ENCODE assay signal across 21 cellular contexts in genomic region chr18:42255908-42256765, GRCh38.
"Had no signal": no experiment of that assay in that cellular context is flagged by ENCODE, and none has a peak within 500 bp of the region (broad histone marks: within the 10 kb centered on the region; RNA-seq: fewer than 3 reads in every experiment).

No MANE protein-coding gene starts in this region.

- H3K27me3 ChIP-seq: hepatocyte, sigmoid colon had no signal

- DNase-seq: activated CD4-positive, alpha-beta T cell treated with anti-CD3 and anti-CD28 coated beads, Interleukin-2, amount 10 ng/mL, durations not matched to agents 7 days and 5 days; activated CD4-positive, CD25-positive, alpha-beta regulatory T cell; activated CD8-positive, alpha-beta memory T cell treated with anti-CD3 and anti-CD28 coated beads, Interleukin-2, amount 10 ng/mL, durations not matched to agents 7 days and 5 days; activated CD8-positive, alpha-beta T cell treated with anti-CD3 and anti-CD28 coated beads for 36 hours; activated effector memory CD4-positive, alpha-beta T cell treated with anti-CD3 and anti-CD28 coated beads, Interleukin-2, amount 50 U/mL, for 16 hours; activated naive CD4-positive, alpha-beta T cell treated with anti-CD3 and anti-CD28 coated beads, Interleukin-2, amount 10 ng/mL, durations not matched to agents 7 days and 5 days; activated T-cell treated with anti-CD3 and anti-CD28 coated beads for 4 hours; erythroblast; glutamatergic neuron; immature natural killer cell; naive thymus-derived CD8-positive, alpha-beta T cell; retina; sigmoid colon; stimulated activated CD4-positive, alpha-beta T cell treated with anti-CD3 and anti-CD28 coated beads, Interleukin-4, amount 100 ng/mL, for 1 hour; stimulated activated naive CD8-positive, alpha-beta T cell treated with anti-CD3 and anti-CD28 coated beads, Interleukin-15, Interleukin-2, amounts not matched to agents 100 U/mL and 50 U/mL, for 24 hours; T-helper 17 cell had no signal

- H3K4me3 ChIP-seq: hepatocyte, lung, sigmoid colon had no signal

- H3K4me1 ChIP-seq: sigmoid colon had no signal

- ATAC-seq: activated CD8-positive, alpha-beta memory T cell treated with anti-CD3 and anti-CD28 coated beads, Interleukin-2, amount 10 ng/mL, durations not matched to agents 7 days and 5 days; activated CD8-positive, alpha-beta T cell treated with anti-CD3 and anti-CD28 coated beads for 36 hours; left lobe of liver; naive thymus-derived CD8-positive, alpha-beta T cell; stimulated activated naive CD8-positive, alpha-beta T cell treated with anti-CD3 and anti-CD28 coated beads, Interleukin-15, Interleukin-2, amounts not matched to agents 100 U/mL and 50 U/mL, for 24 hours; T-helper 17 cell had no signal

- H3K4me1 Mint-ChIP-seq: activated CD4-positive, alpha-beta T cell treated with anti-CD3 and anti-CD28 coated beads, Interleukin-2, amount 10 ng/mL, durations not matched to agents 7 days and 5 days; activated CD8-positive, alpha-beta memory T cell treated with anti-CD3 and anti-CD28 coated beads, Interleukin-2, amount 10 ng/mL, durations not matched to agents 7 days and 5 days; activated naive CD4-positive, alpha-beta T cell treated with anti-CD3 and anti-CD28 coated beads, Interleukin-2, amount 10 ng/mL, durations not matched to agents 7 days and 5 days; immature natural killer cell; naive thymus-derived CD8-positive, alpha-beta T cell; T-helper 17 cell had no signal

- H3K4me2 ChIP-seq: hepatocyte had no signal

- H3K27me3 Mint-ChIP-seq: activated CD4-positive, alpha-beta T cell treated with anti-CD3 and anti-CD28 coated beads, Interleukin-2, amount 10 ng/mL, durations not matched to agents 7 days and 5 days; activated CD8-positive, alpha-beta memory T cell treated with anti-CD3 and anti-CD28 coated beads, Interleukin-2, amount 10 ng/mL, durations not matched to agents 7 days and 5 days; activated CD8-positive, alpha-beta T cell treated with anti-CD3 and anti-CD28 coated beads for 36 hours; activated naive CD4-positive, alpha-beta T cell treated with anti-CD3 and anti-CD28 coated beads, Interleukin-2, amount 10 ng/mL, durations not matched to agents 7 days and 5 days; progenitor cell of endocrine pancreas; T-helper 17 cell had no signal

- H3K36me3 ChIP-seq: sigmoid colon had no signal

- H3K27ac Mint-ChIP-seq: activated CD4-positive, alpha-beta T cell treated with anti-CD3 and anti-CD28 coated beads, Interleukin-2, amount 10 ng/mL, durations not matched to agents 7 days and 5 days; activated CD8-positive, alpha-beta memory T cell treated with anti-CD3 and anti-CD28 coated beads, Interleukin-2, amount 10 ng/mL, durations not matched to agents 7 days and 5 days; activated CD8-positive, alpha-beta T cell treated with anti-CD3 and anti-CD28 coated beads for 36 hours; activated naive CD4-positive, alpha-beta T cell treated with anti-CD3 and anti-CD28 coated beads, Interleukin-2, amount 10 ng/mL, durations not matched to agents 7 days and 5 days; immature natural killer cell; naive thymus-derived CD8-positive, alpha-beta T cell; progenitor cell of endocrine pancreas; T-helper 17 cell had no signal

- H3K27ac ChIP-seq: hepatocyte, sigmoid colon had no signal

- H3K9me3 Mint-ChIP-seq: activated CD4-positive, alpha-beta T cell treated with anti-CD3 and anti-CD28 coated beads, Interleukin-2, amount 10 ng/mL, durations not matched to agents 7 days and 5 days; activated CD8-positive, alpha-beta T cell treated with anti-CD3 and anti-CD28 coated beads for 36 hours had no signal

- H2AFZ ChIP-seq: hepatocyte had no signal

- H3K4me3 Mint-ChIP-seq: activated CD4-positive, alpha-beta T cell treated with anti-CD3 and anti-CD28 coated beads, Interleukin-2, amount 10 ng/mL, durations not matched to agents 7 days and 5 days; activated CD8-positive, alpha-beta memory T cell treated with anti-CD3 and anti-CD28 coated beads, Interleukin-2, amount 10 ng/mL, durations not matched to agents 7 days and 5 days; activated CD8-positive, alpha-beta T cell treated with anti-CD3 and anti-CD28 coated beads for 36 hours; activated naive CD4-positive, alpha-beta T cell treated with anti-CD3 and anti-CD28 coated beads, Interleukin-2, amount 10 ng/mL, durations not matched to agents 7 days and 5 days; immature natural killer cell; naive thymus-derived CD8-positive, alpha-beta T cell; T-helper 17 cell had no signal

- H3K9me3 ChIP-seq: sigmoid colon had no signal

- FAIRE-seq: frontal cortex had no signal

- H3K36me3 Mint-ChIP-seq: activated CD8-positive, alpha-beta memory T cell treated with anti-CD3 and anti-CD28 coated beads, Interleukin-2, amount 10 ng/mL, durations not matched to agents 7 days and 5 days; activated naive CD4-positive, alpha-beta T cell treated with anti-CD3 and anti-CD28 coated beads, Interleukin-2, amount 10 ng/mL, durations not matched to agents 7 days and 5 days; immature natural killer cell had no signal
